In the genomic region with DNA sequence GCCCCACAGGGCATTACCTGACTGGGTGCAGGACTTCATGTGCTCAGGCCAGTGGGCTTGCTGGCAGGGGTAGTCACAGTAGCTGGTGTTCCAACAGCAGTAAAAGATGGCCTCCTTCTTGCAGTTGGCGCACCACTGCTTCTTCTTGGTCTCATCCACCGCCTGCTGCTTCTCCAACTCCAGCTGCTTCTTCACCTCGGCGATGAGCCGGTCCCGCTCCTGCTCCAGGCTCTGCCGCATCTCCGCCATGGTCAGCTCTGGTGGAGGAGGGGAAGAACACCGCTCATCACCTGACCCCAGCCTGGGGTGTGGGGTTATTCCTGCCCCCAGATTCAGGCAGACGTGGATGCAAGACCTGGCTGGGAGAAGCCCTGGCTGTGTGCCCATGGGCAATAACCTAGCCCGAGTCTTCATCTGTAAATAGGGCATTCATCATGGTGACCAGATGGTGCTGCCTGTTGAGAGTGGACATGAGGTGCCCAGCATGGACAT, we compare ENCODE assay signal across 28 cellular contexts.
A peak's percentile ranks its signal among the peaks of the same experiment; 100 is the strongest.
DNase-seq lines count a peak whose midpoint lies in the region; ATAC-seq, FAIRE-seq and TF ChIP-seq lines count a peak whose summit lies in the region.
"Had no signal": no experiment of that assay in that cellular context is flagged by ENCODE, and none has a peak within 500 bp of the region (broad histone marks: within the 10 kb centered on the region; RNA-seq: fewer than 3 reads in every experiment).

No MANE protein-coding gene starts in this region.

- H3K27ac ChIP-seq in BLaER1 (0 out of 2 replicates have a peak overlapping the region, but pooled peaks have one; percentile 16), esophagus squamous epithelium (no peak overlapping the region), foreskin keratinocyte (no peak overlapping the region), small intestine (ENCODE audit: low read depth in 1 of 2, low read length in 1 of 2) (no peak overlapping the region)
- H3K27ac ChIP-seq: breast epithelium, coronary artery had no signal

- peak; percentile 36 for FAIRE-seq in HTR-8/SVneo (lab: Jason Lieb, UNC)
- no peak for FAIRE-seq in small intestine (lab: Jason Lieb, UNC)

- ATAC-seq in natural killer cell (no peak), foreskin keratinocyte (no peak)
- ATAC-seq: activated CD8-positive, alpha-beta T cell treated with anti-CD3 and anti-CD28 coated beads, Interleukin-2, amount 10 ng/mL, durations not matched to agents 7 days and 5 days; effector memory CD8-positive, alpha-beta T cell; left cardiac atrium had no signal

- peaks cover 98% of the 10 kb centered on the region for H3K36me3 ChIP-seq in BLaER1
- peaks cover 25 to 100% (median 44%) of the 10 kb centered on the region in 3 donors for H3K36me3 ChIP-seq in esophagus squamous epithelium
- H3K36me3 ChIP-seq in small intestine (ENCODE audit: control insufficient read depth in 2 of 2, insufficient read depth in 2 of 2, low read length in 2 of 2) = peaks cover 31 to 34% of the 10 kb centered on the region in 2 donors

- DNase-seq in HTR-8/SVneo (ENCODE audit: insufficient read length, low spot score) (no peak), cerebellum (ENCODE audit: low spot score) (peak; percentile 86), natural killer cell (no peak), esophagus squamous epithelium (lab: John Stamatoyannopoulos, UW) (no peak), foreskin keratinocyte (no peak), small intestine (no peak), NCI-H2107 treated with DMSO at 0.1 percent for 48 hours (lab: John Stamatoyannopoulos, UW; ENCODE audit: unreplicated experiment) (no peak)
- DNase-seq: activated CD8-positive, alpha-beta T cell treated with anti-CD3 and anti-CD28 coated beads, Interleukin-2, amount 10 ng/mL, durations not matched to agents 7 days and 5 days; activated effector memory CD4-positive, alpha-beta T cell treated with anti-CD3 and anti-CD28 coated beads, Interleukin-2, amount 50 U/mL, for 16 hours; COR-L47; effector memory CD8-positive, alpha-beta T cell; foreskin fibroblast; GDM1; H9; left cardiac atrium; MG63; NCI-H1105 treated with DMSO at 0.1 percent for 48 hours; NCI-H2029 treated with DMSO at 0.1 percent for 48 hours; NCI-H446; NCI-H82; stimulated activated CD4-positive, alpha-beta T cell treated with anti-CD3 and anti-CD28 coated beads, Interleukin-12 subunit alpha, Interleukin-12 subunit beta, amount 100 ng/mL, for 4 hours; stimulated activated CD4-positive, alpha-beta T cell treated with anti-CD3 and anti-CD28 coated beads, Interleukin-4, amount 100 ng/mL, for 24 hours; stimulated activated naive CD4-positive, alpha-beta T cell; T-helper 1 cell had no signal

- no peaks in the 10 kb centered on the region for H3K27me3 Mint-ChIP-seq in natural killer cell (ENCODE audit: low read depth in 2 of 2)
- H3K27me3 Mint-ChIP-seq: effector memory CD8-positive, alpha-beta T cell had no signal

- TF ChIP-seq CTCF in natural killer cell (IDR thresholded peaks at IDR 0.05) = no peak
- no peak for TF ChIP-seq CTCF in esophagus squamous epithelium (IDR thresholded peaks at IDR 0.05)
- TF ChIP-seq CTCF in foreskin keratinocyte (conservative IDR thresholded peaks at IDR 0.05) = no peak

- H3K4me2 ChIP-seq in BLaER1 = no peak overlapping the region

- H4K20me1 ChIP-seq in BLaER1 = peaks cover 86% of the 10 kb centered on the region

- no peak overlapping the region for H3K4me3 Mint-ChIP-seq in natural killer cell
- H3K4me3 Mint-ChIP-seq: activated CD8-positive, alpha-beta T cell treated with anti-CD3 and anti-CD28 coated beads, Interleukin-2, amount 10 ng/mL, durations not matched to agents 7 days and 5 days; effector memory CD8-positive, alpha-beta T cell; H9 had no signal

- TF ChIP-seq POLR2A in esophagus squamous epithelium (IDR thresholded peaks at IDR 0.05) = no peak

- intact Hi-C loops in natural killer cell (cut with micrococcal nuclease) = no loop called here
- intact Hi-C loops in esophagus squamous epithelium (cut with DNase I) = no loop called here

- H3K9me3 Mint-ChIP-seq in natural killer cell = no peaks in the 10 kb centered on the region
- H3K9me3 Mint-ChIP-seq: effector memory CD8-positive, alpha-beta T cell; H9 had no signal

- H3K27me3 ChIP-seq in BLaER1 (no peaks in the 10 kb centered on the region), esophagus squamous epithelium (no peaks in the 10 kb centered on the region), foreskin keratinocyte (no peaks in the 10 kb centered on the region), small intestine (ENCODE audit: control insufficient read depth in 2 of 2, insufficient read depth in 2 of 2, low read length in 2 of 2) (no peaks in the 10 kb centered on the region)
- H3K27me3 ChIP-seq: BLaER1 treated with 17β-estradiol and CSF1 and Interleukin-3, amounts not matched to agents 10 nM and 100 nM; breast epithelium; MG63 had no signal

- H3K4me3 ChIP-seq in BLaER1 = no peak overlapping the region
- H3K4me3 ChIP-seq in esophagus squamous epithelium = no peak overlapping the region
- no peak overlapping the region for H3K4me3 ChIP-seq in small intestine (ENCODE audit: low read depth in 1 of 2, low read length in 2 of 2)
- H3K4me3 ChIP-seq: BLaER1 treated with 17β-estradiol and CSF1 and Interleukin-3, amounts not matched to agents 10 nM and 100 nM; breast epithelium; coronary artery; MG63 had no signal

- no peak overlapping the region for H3K9ac ChIP-seq in BLaER1

- WGBS in esophagus squamous epithelium, 2 donors = 92 to 93% methylated on average over 10 to 11 of the region's 11 CpGs
- 85 to 92% (median 92%) methylated on average over 10 to 11 of the region's 11 CpGs for WGBS in small intestine, 3 donors

- peaks cover 10% of the 10 kb centered on the region for H3K36me3 Mint-ChIP-seq in natural killer cell

- peaks cover 7 to 11% of the 10 kb centered on the region in 2 donors for H3K4me1 Mint-ChIP-seq in natural killer cell

- H3K4me1 ChIP-seq in BLaER1 (peaks cover 68% of the 10 kb centered on the region), esophagus squamous epithelium (no peaks in the 10 kb centered on the region), foreskin keratinocyte (no peaks in the 10 kb centered on the region), small intestine (ENCODE audit: control insufficient read depth in 2 of 2, insufficient read depth in 1 of 2, low read depth in 1 of 2, low read length in 1 of 2) (no peaks in the 10 kb centered on the region)
- H3K4me1 ChIP-seq: breast epithelium had no signal

- peak overlapping the region; percentile 4 to 74 for H3K27ac Mint-ChIP-seq in natural killer cell
- H3K27ac Mint-ChIP-seq: effector memory CD8-positive, alpha-beta T cell had no signal

- H3K9me3 ChIP-seq in BLaER1 (no peaks in the 10 kb centered on the region), esophagus squamous epithelium (no peaks in the 10 kb centered on the region), small intestine (ENCODE audit: control insufficient read depth, low read depth) (no peaks in the 10 kb centered on the region)
- H3K9me3 ChIP-seq: BLaER1 treated with 17β-estradiol and CSF1 and Interleukin-3, amounts not matched to agents 10 nM and 100 nM; breast epithelium; MG63 had no signal
